In the genomic region with DNA sequence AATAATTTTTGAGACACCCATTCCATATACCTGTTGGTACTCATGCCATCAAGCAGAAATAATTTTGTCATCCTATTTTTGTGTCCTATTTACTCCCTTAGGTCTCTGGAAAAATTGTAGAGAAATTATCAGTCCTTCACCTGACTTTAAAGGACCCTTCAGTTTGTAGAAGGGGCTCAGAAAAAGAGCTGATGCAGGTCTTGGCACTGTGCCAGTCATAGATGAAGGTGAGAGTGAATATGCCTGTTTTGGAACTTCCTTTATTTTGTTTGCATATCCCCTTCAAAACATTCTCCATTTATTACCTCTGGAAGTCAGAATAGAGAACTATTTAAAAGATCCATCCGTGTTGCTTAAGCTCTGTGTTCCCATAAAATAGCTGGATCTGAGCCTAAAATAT, we compare ENCODE assay signal across 21 cellular contexts.
DNase-seq lines count a peak whose midpoint lies in the region; ATAC-seq and TF ChIP-seq lines count a peak whose summit lies in the region.
"Had no signal": no experiment of that assay in that cellular context is flagged by ENCODE, and none has a peak within 500 bp of the region (broad histone marks: within the 10 kb centered on the region; RNA-seq: fewer than 3 reads in every experiment).

No MANE protein-coding gene starts in this region.

- no peak overlapping the region for H3K27ac Mint-ChIP-seq in CD4-positive, alpha-beta T cell
- H3K27ac Mint-ChIP-seq in stimulated activated memory B cell treated with anti-CD40 and anti-IgM and Interleukin-4, amounts not matched to agents 10 μg/mL and 1 μg/mL and 100 μg/mL, for 72 hours: no peak overlapping the region

- no peaks in the 10 kb centered on the region for H3K9me3 Mint-ChIP-seq in CD4-positive, alpha-beta T cell
- no peaks in the 10 kb centered on the region for H3K9me3 Mint-ChIP-seq in stimulated activated memory B cell treated with anti-CD40 and anti-IgM and Interleukin-4, amounts not matched to agents 10 μg/mL and 1 μg/mL and 100 μg/mL, for 72 hours

- no peak for TF ChIP-seq CTCF in CD4-positive, alpha-beta T cell (IDR thresholded peaks at IDR 0.05)

- CTCF ChIA-PET in CD4-positive, alpha-beta T cell (lab: Charles Lee): no interaction called here

- no peak overlapping the region for H3K4me3 Mint-ChIP-seq in CD4-positive, alpha-beta T cell
- no peak overlapping the region for H3K4me3 Mint-ChIP-seq in stimulated activated memory B cell treated with anti-CD40 and anti-IgM and Interleukin-4, amounts not matched to agents 10 μg/mL and 1 μg/mL and 100 μg/mL, for 72 hours

- POLR2A ChIA-PET in CD4-positive, alpha-beta T cell (lab: Charles Lee): no interaction called here

- H3K27me3 ChIP-seq in CD4-positive, alpha-beta T cell (ENCODE audit: control insufficient read depth, insufficient read depth, low read length): no peaks in the 10 kb centered on the region
- H3K27me3 ChIP-seq: MG63 had no signal

- no peak overlapping the region for H3K27ac ChIP-seq in CD4-positive, alpha-beta T cell (ENCODE audit: low read depth, low read length)
- H3K27ac ChIP-seq: C4-2B, GM23248, SK-N-MC had no signal

- no peaks in the 10 kb centered on the region for H3K36me3 Mint-ChIP-seq in CD4-positive, alpha-beta T cell (ENCODE audit: low read depth)
- no peaks in the 10 kb centered on the region for H3K36me3 Mint-ChIP-seq in stimulated activated memory B cell treated with anti-CD40 and anti-IgM and Interleukin-4, amounts not matched to agents 10 μg/mL and 1 μg/mL and 100 μg/mL, for 72 hours

- DNase-seq in NCI-H82 (lab: John Stamatoyannopoulos, UW) (peak; percentile 3), NCI-H82 treated with DMSO at 0.1 percent for 48 hours (lab: John Stamatoyannopoulos, UW; ENCODE audit: unreplicated experiment) (no peak), NCI-H1105 (lab: John Stamatoyannopoulos, UW) (peak; percentile 65), NCI-H69 (lab: John Stamatoyannopoulos, UW) (peak; percentile 66), cortex of kidney (lab: John Stamatoyannopoulos, UW) (no peak)
- no peak for DNase-seq in CD4-positive, alpha-beta T cell
- DNase-seq: ACHN; AML-193; GM23248; IMR-90; Kasumi-1; MG63; NCI-H2107; NCI-H510A; NK-92 treated with Interleukin-12 subunit alpha and Interleukin-12 subunit beta, amount 100 ng/mL, for 24 hours; Right ventricle myocardium superior had no signal

- ATAC-seq in CD4-positive, alpha-beta T cell (ENCODE audit: poor library complexity): no peak
- ATAC-seq in stimulated activated memory B cell treated with anti-CD40 and anti-IgM and Interleukin-4, amounts not matched to agents 10 μg/mL and 1 μg/mL and 100 μg/mL, for 72 hours: no peak
- ATAC-seq: GM12878, HCT116 had no signal

- H3K27me3 Mint-ChIP-seq in CD4-positive, alpha-beta T cell: no peaks in the 10 kb centered on the region
- no peaks in the 10 kb centered on the region for H3K27me3 Mint-ChIP-seq in stimulated activated memory B cell treated with anti-CD40 and anti-IgM and Interleukin-4, amounts not matched to agents 10 μg/mL and 1 μg/mL and 100 μg/mL, for 72 hours

- intact Hi-C loops in CD4-positive, alpha-beta T cell (cut with DNase I, micrococcal nuclease): no loop called here

- no peaks in the 10 kb centered on the region for H3K4me1 Mint-ChIP-seq in CD4-positive, alpha-beta T cell (ENCODE audit: low read depth)
- no peaks in the 10 kb centered on the region for H3K4me1 Mint-ChIP-seq in stimulated activated memory B cell treated with anti-CD40 and anti-IgM and Interleukin-4, amounts not matched to agents 10 μg/mL and 1 μg/mL and 100 μg/mL, for 72 hours

- no peaks in the 10 kb centered on the region for H3K9me3 ChIP-seq in CD4-positive, alpha-beta T cell (ENCODE audit: control insufficient read depth, low read length)
- H3K9me3 ChIP-seq: MG63 had no signal

Comparison
In these comparisons a context has a peak if more than half of its experiments do, and no peak if none do; other contexts are left out.
1. DNase-seq: peak in NCI-H82 (single experiment), NCI-H1105 (single experiment) and NCI-H69 (single experiment); none in NCI-H82 treated with DMSO at 0.1 percent for 48 hours (single experiment), CD4-positive, alpha-beta T cell (0 of 10) and cortex of kidney (single experiment).